In genomic region chr3:178987745-178988144, GRCh38 we compare ENCODE assay signal across 27 cellular contexts.
"Had no signal": no experiment of that assay in that cellular context is flagged by ENCODE, and none has a peak within 500 bp of the region (broad histone marks: within the 10 kb centered on the region; RNA-seq: fewer than 3 reads in every experiment).

No MANE protein-coding gene starts in this region.

- H3K4me3 ChIP-seq: SJSA1 had no signal

- H3K4me1 ChIP-seq: SJSA1 had no signal

- DNase-seq: activated B cell treated with CpG ODN at 0.5 μM for 24 hours; activated CD4-positive, alpha-beta memory T cell treated with anti-CD3 and anti-CD28 coated beads for 36 hours; activated CD4-positive, alpha-beta T cell treated with anti-CD3 and anti-CD28 coated beads, Interleukin-2, amount 10 ng/mL, durations not matched to agents 7 days and 5 days; activated CD8-positive, alpha-beta memory T cell treated with anti-CD3 and anti-CD28 coated beads for 24 hours; activated effector memory CD4-positive, alpha-beta T cell treated with anti-CD3 and anti-CD28 coated beads, Interleukin-2, amount 50 U/mL, for 16 hours; activated naive CD4-positive, alpha-beta T cell treated with Interleukin-2 at 50 U/mL for 16 hours; activated naive CD8-positive, alpha-beta T cell treated with anti-CD3 and anti-CD28 coated beads, Interleukin-2, amount 50 U/mL, for 24 hours; activated T-cell treated with anti-CD3 and anti-CD28 coated beads, Interleukin-2, amount 50 U/mL, for 4 hours; amygdala; MM.1S; NCI-H1105 treated with DMSO at 0.1 percent for 48 hours; NCI-H1436 treated with DMSO at 0.1 percent for 48 hours; NCI-H187; NCI-H2081; NCI-H446; NCI-H524; PC-3; SHP77; T-helper 2 cell; T1000 had no signal

- ATAC-seq: activated naive CD4-positive, alpha-beta T cell treated with anti-CD3 and anti-CD28 coated beads, Interleukin-2, amount 50 U/mL, for 72 hours; activated naive CD8-positive, alpha-beta T cell treated with anti-CD3 and anti-CD28 coated beads, Interleukin-2, amount 50 U/mL, for 24 hours; activated T-cell treated with anti-CD3 and anti-CD28 coated beads, Interleukin-2, amount 50 U/mL, for 4 hours; PC-3 had no signal

- H3K27me3 ChIP-seq: SJSA1 had no signal

- H3K4me3 Mint-ChIP-seq: activated B cell treated with CpG ODN at 0.5 μM for 24 hours; activated CD4-positive, alpha-beta memory T cell treated with anti-CD3 and anti-CD28 coated beads for 36 hours; activated CD4-positive, alpha-beta T cell treated with anti-CD3 and anti-CD28 coated beads, Interleukin-2, amount 10 ng/mL, durations not matched to agents 7 days and 5 days; activated naive CD8-positive, alpha-beta T cell treated with anti-CD3 and anti-CD28 coated beads, Interleukin-2, amount 50 U/mL, for 24 hours; activated T-cell treated with anti-CD3 and anti-CD28 coated beads, Interleukin-2, amount 50 U/mL, for 4 hours; brain; central memory CD8-positive, alpha-beta T cell had no signal

- H3K27ac Mint-ChIP-seq: activated B cell treated with CpG ODN at 0.5 μM for 24 hours; activated CD4-positive, alpha-beta memory T cell treated with anti-CD3 and anti-CD28 coated beads for 36 hours; activated CD4-positive, alpha-beta T cell treated with anti-CD3 and anti-CD28 coated beads, Interleukin-2, amount 10 ng/mL, durations not matched to agents 7 days and 5 days; activated naive CD4-positive, alpha-beta T cell treated with anti-CD3 and anti-CD28 coated beads, Interleukin-2, amount 50 U/mL, for 72 hours; activated naive CD8-positive, alpha-beta T cell treated with anti-CD3 and anti-CD28 coated beads, Interleukin-2, amount 50 U/mL, for 24 hours; brain had no signal

- FAIRE-seq: astrocyte, RCC 7860, TTC549 had no signal

- H3K4me1 Mint-ChIP-seq: activated B cell treated with CpG ODN at 0.5 μM for 24 hours; activated CD4-positive, alpha-beta T cell treated with anti-CD3 and anti-CD28 coated beads, Interleukin-2, amount 10 ng/mL, durations not matched to agents 7 days and 5 days; brain; central memory CD8-positive, alpha-beta T cell had no signal

- H3K27ac ChIP-seq: SJSA1 had no signal

- H3K27me3 Mint-ChIP-seq: activated B cell treated with CpG ODN at 0.5 μM for 24 hours; activated CD4-positive, alpha-beta memory T cell treated with anti-CD3 and anti-CD28 coated beads for 36 hours; activated CD4-positive, alpha-beta T cell treated with anti-CD3 and anti-CD28 coated beads, Interleukin-2, amount 10 ng/mL, durations not matched to agents 7 days and 5 days; activated naive CD8-positive, alpha-beta T cell treated with anti-CD3 and anti-CD28 coated beads, Interleukin-2, amount 50 U/mL, for 24 hours; central memory CD8-positive, alpha-beta T cell had no signal

- H3K36me3 ChIP-seq: SJSA1 had no signal
